25 cellular contexts compared by ENCODE assay signal in the genomic region with DNA sequence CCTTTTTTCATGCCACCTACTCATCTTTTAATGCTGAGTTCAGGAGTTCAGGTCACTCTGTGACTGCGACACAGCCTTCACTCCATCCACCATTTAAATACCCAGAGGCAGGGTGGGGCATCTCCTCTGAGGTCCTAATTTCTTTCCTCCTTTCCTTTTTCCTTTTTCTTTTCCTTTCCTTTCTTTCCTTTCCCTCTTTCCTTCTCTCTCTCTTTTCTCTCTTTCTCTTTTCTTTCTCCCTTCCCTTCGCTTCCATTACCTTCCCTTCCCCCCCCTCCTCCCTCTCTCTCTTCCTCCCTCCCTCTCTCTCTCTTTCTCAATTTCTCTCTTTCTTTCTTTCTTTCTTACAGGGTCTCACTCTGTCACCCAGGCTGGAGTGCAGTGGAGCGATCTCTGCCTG.
DNase-seq lines count a peak whose midpoint lies in the region; ATAC-seq, FAIRE-seq and TF ChIP-seq lines count a peak whose summit lies in the region.
"Had no signal": no experiment of that assay in that cellular context is flagged by ENCODE, and none has a peak within 500 bp of the region (broad histone marks: within the 10 kb centered on the region; RNA-seq: fewer than 3 reads in every experiment).

No MANE protein-coding gene starts in this region.

- H3K27ac ChIP-seq in GM23338 (ENCODE audit: low read depth) (no peak overlapping the region), K562 (ENCODE audit: extremely low read depth, low read depth, low read length) (no peak overlapping the region), tibial artery (peak overlapping the region; percentile 35 to 44)
- H3K27ac ChIP-seq: GM23248, HL-60 had no signal

- TF ChIP-seq RAD21 in K562 (CRISPR knock-in tag; conservative IDR thresholded peaks at IDR 0.05 in 1 of 2, IDR thresholded peaks at IDR 0.05 in 1 of 2) = no peak

- POLR2A ChIA-PET in K562 (lab: Yijun Ruan, JAX) = no interaction called here

- H3F3A ChIP-seq in GM23338 (replicated peaks; ENCODE audit: low read depth) = no peaks in the 10 kb centered on the region

- H3K9me3 ChIP-seq in K562 (replicated peaks; ENCODE audit: control insufficient read depth, insufficient read depth, low read depth, low read length) = no peaks in the 10 kb centered on the region
- no peaks in the 10 kb centered on the region for H3K9me3 ChIP-seq in tibial artery
- H3K9me3 ChIP-seq: SK-N-SH had no signal

- no peak for TF ChIP-seq CTCF in GM23338 (conservative IDR thresholded peaks at IDR 0.05; ENCODE audit: low read depth in 2 of 2)
- TF ChIP-seq CTCF in K562 (IDR thresholded peaks at IDR 0.05 in 2 of 3, conservative IDR thresholded peaks at IDR 0.05 in 1 of 3; ENCODE audit: insufficient read depth in 2 of 3, low read depth in 1 of 3, low read length in 3 of 3) = no peak
- TF ChIP-seq CTCF in tibial artery (IDR thresholded peaks at IDR 0.05) = no peak

- DNase-seq in GM23338 (ENCODE audit: low spot score) (no peak), K562 (ENCODE audit: extremely low read depth in 1 of 4, low spot score in 3 of 4) (no peak), islet precursor cell (peak; percentile 16), tibial artery (no peak), glomerular visceral epithelial cell (ENCODE audit: extremely low spot score) (no peak)
- DNase-seq: 8988T, Calu3, DMS153, DND-41, GM23248, HCEC 1CT, Kasumi-1, MV-4-11, NCI-H1105, NCI-H146, NCI-H1930, NCI-H2107, NCI-H446, NCI-H524 treated with DMSO at 0.1 percent for 48 hours, NCI-H774, SK-N-SH had no signal

- WGBS in K562 (ENCODE audit: insufficient coverage, low coverage, missing lambda C conversion rate) = 3% methylated on average over 3 of the region's 3 CpGs

- no peak for FAIRE-seq in K562 (lab: Jason Lieb, UNC)
- FAIRE-seq: GM12892 had no signal

- H3K9me3 Mint-ChIP-seq in GM23338 = no peaks in the 10 kb centered on the region

- no peak overlapping the region for H3K27ac Mint-ChIP-seq in GM23338

- H3K27me3 ChIP-seq in GM23338 (ENCODE audit: insufficient read depth) (no peaks in the 10 kb centered on the region), K562 (ENCODE audit: control insufficient read depth in 2 of 2, insufficient read depth in 2 of 2, low read length in 2 of 2) (peaks cover 3 to 21% of the 10 kb centered on the region in 2 experiments; a peak in 3 of 5 replicates), tibial artery (no peaks in the 10 kb centered on the region)

- H3K79me2 ChIP-seq in GM23338 (replicated peaks; ENCODE audit: insufficient read depth) (no peaks in the 10 kb centered on the region), K562 (ENCODE audit: control insufficient read depth, insufficient read depth, low read length) (no peaks in the 10 kb centered on the region)

- no peaks in the 10 kb centered on the region for H3K36me3 Mint-ChIP-seq in GM23338 (ENCODE audit: low read depth)

- H3K36me3 ChIP-seq in GM23338 (ENCODE audit: insufficient read depth) (no peaks in the 10 kb centered on the region), K562 (ENCODE audit: control insufficient read depth, insufficient read depth, low read length) (no peaks in the 10 kb centered on the region), tibial artery (no peaks in the 10 kb centered on the region)

- CTCF ChIA-PET in K562 (lab: Yijun Ruan, JAX; ENCODE audit: low intra/inter-chr PET ratio) = no interaction called here

- no peak for TF ChIP-seq EP300 in K562 (IDR thresholded peaks at IDR 0.05; ENCODE audit: low read length)

- H3K4me3 ChIP-seq in GM23338 (no peak overlapping the region), K562 (no peak overlapping the region), tibial artery (no peak overlapping the region)
- H3K4me3 ChIP-seq: GM23248 had no signal

- H3K4me2 ChIP-seq in GM23338 = no peak overlapping the region
- H3K4me2 ChIP-seq in K562 (ENCODE audit: insufficient read depth, low read length) = no peak overlapping the region
- H3K4me2 ChIP-seq: SK-N-SH had no signal

- H4K20me1 ChIP-seq in GM23338 (replicated peaks; ENCODE audit: insufficient read depth) = no peaks in the 10 kb centered on the region
- no peaks in the 10 kb centered on the region for H4K20me1 ChIP-seq in K562 (replicated peaks; ENCODE audit: control insufficient read depth, insufficient read depth, low read length)

- no peaks in the 10 kb centered on the region for H3K4me1 ChIP-seq in GM23338 (ENCODE audit: insufficient read depth)
- H3K4me1 ChIP-seq in K562 (replicated peaks in 1 of 2; ENCODE audit: control insufficient read depth in 2 of 2, insufficient read depth in 2 of 2, low read length in 2 of 2) = no peaks in the 10 kb centered on the region
- H3K4me1 ChIP-seq in tibial artery = peaks cover 0 to 54% (median 16%) of the 10 kb centered on the region in 4 donors

- H2AFZ ChIP-seq in GM23338 (peak overlapping the region; percentile 5; the same call in 1 of the 2 replicates), K562 (ENCODE audit: low read depth, low read length) (no peak overlapping the region)
- H2AFZ ChIP-seq: GM23248 had no signal

- no peaks in the 10 kb centered on the region for H3K9me1 ChIP-seq in K562 (ENCODE audit: control insufficient read depth, insufficient read depth, low read length)

- H3K27me3 Mint-ChIP-seq in GM23338 (ENCODE audit: insufficient read depth, low read depth, poor library complexity) = peaks cover 7% of the 10 kb centered on the region

- BruUV-seq in K562 (replicated peaks; lab: Mats Ljungman, UMichigan) = no TSS peak

- no peak overlapping the region for H3K4me3 Mint-ChIP-seq in GM23338

- no peak for TF ChIP-seq POLR2A in K562 (conservative IDR thresholded peaks at IDR 0.05)

- peaks cover 9% of the 10 kb centered on the region; the same call in 1 of the 2 replicates for H3K9me2 ChIP-seq in GM23338 (ENCODE audit: insufficient read depth)
- H3K9me2 ChIP-seq: SK-N-SH had no signal

- ATAC-seq in GM23338 (no peak), K562 (no peak), GM19351 (IDR thresholded peaks at IDR 0.05; ENCODE audit: unreplicated experiment) (no peak), GM18502 (IDR thresholded peaks at IDR 0.05; ENCODE audit: poor library complexity, unreplicated experiment) (no peak)

- in situ Hi-C loops in K562 (cut with MboI) = no loop called here

- H3K9ac ChIP-seq in K562 (ENCODE audit: insufficient read depth in 1 of 2, low read depth in 2 of 2, low read length in 2 of 2) = no peak overlapping the region
- H3K9ac ChIP-seq: GM23248, SK-N-SH had no signal

- intact Hi-C loops in K562 (cut with micrococcal nuclease) = no loop called here
- intact Hi-C loops in tibial artery (cut with DNase I; ENCODE audit: low total_unique reads) = no loop called here

- H3K4me1 Mint-ChIP-seq in GM23338 = peaks cover 17% of the 10 kb centered on the region

TF ChIP-seq in GM23338, 12 proteins besides CTCF, POLR2A, EP300 and RAD21 (continues in another document):
- no peak for TF ChIP-seq ZNF114 (CRISPR knock-in tag; IDR thresholded peaks at IDR 0.05)
- TF ChIP-seq POLR2AphosphoS5 (IDR thresholded peaks at IDR 0.05; ENCODE audit: low read depth) = no peak
- no peak for TF ChIP-seq EZH2 (IDR thresholded peaks at IDR 0.05; ENCODE audit: low read depth, unreplicated experiment)
- no peak for TF ChIP-seq ZNF331 (CRISPR knock-in tag; IDR thresholded peaks at IDR 0.05; ENCODE audit: low read depth)
- TF ChIP-seq JUNB (IDR thresholded peaks at IDR 0.05; ENCODE audit: unreplicated experiment) = no peak
- TF ChIP-seq, protein P1, sequence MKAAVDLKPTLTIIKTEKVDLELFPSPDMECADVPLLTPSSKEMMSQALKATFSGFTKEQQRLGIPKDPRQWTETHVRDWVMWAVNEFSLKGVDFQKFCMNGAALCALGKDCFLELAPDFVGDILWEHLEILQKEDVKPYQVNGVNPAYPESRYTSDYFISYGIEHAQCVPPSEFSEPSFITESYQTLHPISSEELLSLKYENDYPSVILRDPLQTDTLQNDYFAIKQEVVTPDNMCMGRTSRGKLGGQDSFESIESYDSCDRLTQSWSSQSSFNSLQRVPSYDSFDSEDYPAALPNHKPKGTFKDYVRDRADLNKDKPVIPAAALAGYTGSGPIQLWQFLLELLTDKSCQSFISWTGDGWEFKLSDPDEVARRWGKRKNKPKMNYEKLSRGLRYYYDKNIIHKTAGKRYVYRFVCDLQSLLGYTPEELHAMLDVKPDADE (IDR thresholded peaks at IDR 0.05) = no peak
- TF ChIP-seq EZH2phosphoT487 (IDR thresholded peaks at IDR 0.05; ENCODE audit: unreplicated experiment) = no peak

TF ChIP-seq in K562, 482 proteins besides CTCF, POLR2A, EP300 and RAD21:
- no peak for TF ChIP-seq CEBPB (tag; IDR thresholded peaks at IDR 0.05)
- TF ChIP-seq, protein P2, sequence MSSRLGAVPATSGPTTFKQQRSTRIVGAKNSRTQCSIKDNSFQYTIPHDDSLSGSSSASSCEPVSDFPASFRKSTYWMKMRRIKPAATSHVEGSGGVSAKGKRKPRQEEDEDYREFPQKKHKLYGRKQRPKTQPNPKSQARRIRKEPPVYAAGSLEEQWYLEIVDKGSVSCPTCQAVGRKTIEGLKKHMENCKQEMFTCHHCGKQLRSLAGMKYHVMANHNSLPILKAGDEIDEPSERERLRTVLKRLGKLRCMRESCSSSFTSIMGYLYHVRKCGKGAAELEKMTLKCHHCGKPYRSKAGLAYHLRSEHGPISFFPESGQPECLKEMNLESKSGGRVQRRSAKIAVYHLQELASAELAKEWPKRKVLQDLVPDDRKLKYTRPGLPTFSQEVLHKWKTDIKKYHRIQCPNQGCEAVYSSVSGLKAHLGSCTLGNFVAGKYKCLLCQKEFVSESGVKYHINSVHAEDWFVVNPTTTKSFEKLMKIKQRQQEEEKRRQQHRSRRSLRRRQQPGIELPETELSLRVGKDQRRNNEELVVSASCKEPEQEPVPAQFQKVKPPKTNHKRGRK (tag; IDR thresholded peaks at IDR 0.05) = peak; percentile 78
TF ChIP-seq in K562: peak in this region for 1.

Comparison
In these comparisons a context has a peak if more than half of its experiments do, and no peak if none do; other contexts are left out.
1. H3K27ac ChIP-seq: peak in tibial artery (2 of 2); none in GM23338 (single experiment) and K562 (single experiment).